ENCODE assay signal across 8 cellular contexts in the genomic region with DNA sequence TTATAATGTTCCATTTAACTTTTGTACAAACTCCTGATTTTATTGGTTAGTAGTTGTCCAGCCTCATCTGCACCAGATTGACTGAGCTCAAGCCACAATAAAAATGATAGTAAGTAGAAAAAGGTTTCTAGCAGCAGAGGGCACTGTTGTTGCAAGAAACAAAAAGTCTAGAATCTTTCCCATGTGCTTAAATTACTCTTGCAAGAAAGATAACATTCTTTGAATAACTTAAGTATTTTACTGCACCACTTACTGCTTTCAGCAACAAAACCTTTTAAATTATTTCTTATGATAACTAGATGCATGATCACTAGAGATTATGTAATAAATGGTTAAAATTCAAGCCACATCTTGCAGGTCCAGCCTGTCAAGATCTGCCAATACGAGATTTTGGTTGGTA. TPM values are rescaled to one million over a fixed set of nuclear protein-coding genes. Genes with fewer than 3 reads are reported as not detected.
DNase-seq lines count a peak whose midpoint lies in the region; ATAC-seq and TF ChIP-seq lines count a peak whose summit lies in the region.

No MANE protein-coding gene starts in this region.

- H3K9me3 ChIP-seq in prostate gland, result no peaks in the 10 kb centered on the region

- no peak overlapping the region for H2AFZ ChIP-seq in KMS-11 (ENCODE audit: low read depth)

- H3K4me1 ChIP-seq in KMS-11 (ENCODE audit: low read depth, poor library complexity, severe bottlenecking), result no peaks in the 10 kb centered on the region
- no peaks in the 10 kb centered on the region for H3K4me1 ChIP-seq in foreskin keratinocyte
- no peaks in the 10 kb centered on the region for H3K4me1 ChIP-seq in prostate gland (replicated peaks)

- H3K36me3 Mint-ChIP-seq in Calu3 (ENCODE audit: insufficient read depth, unreplicated experiment), result no peaks in the 10 kb centered on the region

- no peak overlapping the region for H3K27ac Mint-ChIP-seq in Calu3 (ENCODE audit: unreplicated experiment)

- DNase-seq in Calu3, result peak; percentile 24
- peak in 1 of 2 donors; percentile 38 for DNase-seq in foreskin keratinocyte
- peak; percentile 21 for DNase-seq in prostate gland (ENCODE audit: low spot score)
- no peak for DNase-seq in GOT3 (lab: John Stamatoyannopoulos, UW)

- H4K20me1 ChIP-seq in KMS-11 (ENCODE audit: insufficient read depth), result no peaks in the 10 kb centered on the region

- no TSS peak for BruUV-seq in Calu3 (replicated peaks; lab: Mats Ljungman, UMichigan)

- no peaks in the 10 kb centered on the region for H3K79me2 ChIP-seq in KMS-11 (ENCODE audit: insufficient read depth, low read depth)

- H3K9me3 Mint-ChIP-seq in Calu3 (ENCODE audit: low read depth, unreplicated experiment), result no peaks in the 10 kb centered on the region

- H3K27ac ChIP-seq in KMS-11 (no peak overlapping the region), foreskin keratinocyte (no peak overlapping the region), prostate gland (no peak overlapping the region)

- no peak overlapping the region for H3K9ac ChIP-seq in KMS-11

- no peaks in the 10 kb centered on the region for H3K27me3 ChIP-seq in KMS-11 (ENCODE audit: insufficient read depth, low read depth)
- H3K27me3 ChIP-seq in foreskin keratinocyte, result no peaks in the 10 kb centered on the region
- no peaks in the 10 kb centered on the region for H3K27me3 ChIP-seq in prostate gland (replicated peaks; ENCODE audit: insufficient read depth)

- no peak overlapping the region for H3K4me3 ChIP-seq in KMS-11 (IDR thresholded peaks at IDR 0.05; ENCODE audit: insufficient read depth, low read depth, low read length)
- H3K4me3 ChIP-seq in prostate gland, result no peak overlapping the region

- H3K36me3 ChIP-seq in KMS-11 (ENCODE audit: insufficient read depth) (no peaks in the 10 kb centered on the region), prostate gland (peaks cover 0 to 6% of the 10 kb centered on the region in 2 donors)

- H3K27me3 Mint-ChIP-seq in Calu3 (ENCODE audit: unreplicated experiment), result no peaks in the 10 kb centered on the region

- no peaks in the 10 kb centered on the region for H3K4me1 Mint-ChIP-seq in Calu3 (ENCODE audit: low read depth, unreplicated experiment)

- no peak overlapping the region for H3K4me3 Mint-ChIP-seq in Calu3 (ENCODE audit: low read depth, unreplicated experiment)

- TF ChIP-seq CTCF in Calu3 (IDR thresholded peaks at IDR 0.05; ENCODE audit: unreplicated experiment), result peak; percentile 21
- peak; percentile 87 for TF ChIP-seq CTCF in KMS-11 (conservative IDR thresholded peaks at IDR 0.05; ENCODE audit: low read depth, low read length)
- peak; percentile 70 for TF ChIP-seq CTCF in foreskin keratinocyte (conservative IDR thresholded peaks at IDR 0.05)
- peak in 3 of 4 experiments; percentile 26 to 64 (median 59) for TF ChIP-seq CTCF in prostate gland (IDR thresholded peaks at IDR 0.05)

- TF ChIP-seq POLR2A in prostate gland (IDR thresholded peaks at IDR 0.05), result no peak

- WGBS in prostate gland, result 85% methylated on average over 1 of the region's 1 CpG

- peak; percentile 67 for ATAC-seq in GM19438 (IDR thresholded peaks at IDR 0.05; ENCODE audit: low read depth, unreplicated experiment)
- ATAC-seq in SK-N-SH treated with all-trans-retinoic acid at 6 μM for 48 hours, result peak; percentile 94
- ATAC-seq in foreskin keratinocyte, result peak; percentile 68
- ATAC-seq in activated CD4-positive, CD25-positive, alpha-beta regulatory T cell treated with anti-CD3 and anti-CD28 coated beads, Interleukin-2, amount 50 U/mL, for 24 hours, result no peak

- intact Hi-C loops in Calu3 (cut with micrococcal nuclease; ENCODE audit: unreplicated experiment), result loop anchor here (1.0 to 5.0 kb wide), 5 partner anchors 47 to 190 kb away; a partner anchor contains a TSS
- intact Hi-C loops in prostate gland (cut with DNase I), result loop anchor here (2.0 to 5.0 kb wide), 2 partner anchors 66 to 180 kb away; a partner anchor contains a TSS

- H3K4me2 ChIP-seq in KMS-11, result no peak overlapping the region

- CTCF ChIA-PET in Calu3 (lab: Charles Lee), result interaction anchor here (0.7 to 1.4 kb wide), 4 partner anchors 115 to 190 kb away, joined by 3 to 9 read pairs (median 8); no protein-coding TSS in a partner anchor

TF ChIP-seq in SK-N-SH treated with all-trans-retinoic acid at 6 μM for 48 hours, 23 proteins besides CTCF, POLR2A, EP300 and RAD21:
- TF ChIP-seq ZNF8 (CRISPR knock-in tag; IDR thresholded peaks at IDR 0.05) (no peak), TCF4 (CRISPR knock-in tag; IDR thresholded peaks at IDR 0.05; ENCODE audit: borderline replicate concordance) (no peak), SNAI2 (CRISPR knock-in tag; IDR thresholded peaks at IDR 0.05) (no peak), ESRRG (CRISPR knock-in tag; IDR thresholded peaks at IDR 0.05) (0 out of 2 replicates have a peak, but pooled peaks have one; percentile 33), ZFP3 (CRISPR knock-in tag; IDR thresholded peaks at IDR 0.05) (0 out of 2 replicates have a peak, but pooled peaks have one; percentile 17), ZFP30 (CRISPR knock-in tag; IDR thresholded peaks at IDR 0.05) (no peak), ISL1 (CRISPR knock-in tag; IDR thresholded peaks at IDR 0.05) (peak; percentile 98), BACH2 (CRISPR knock-in tag; IDR thresholded peaks at IDR 0.05; ENCODE audit: borderline replicate concordance) (no peak)
- TF ChIP-seq, protein P1, sequence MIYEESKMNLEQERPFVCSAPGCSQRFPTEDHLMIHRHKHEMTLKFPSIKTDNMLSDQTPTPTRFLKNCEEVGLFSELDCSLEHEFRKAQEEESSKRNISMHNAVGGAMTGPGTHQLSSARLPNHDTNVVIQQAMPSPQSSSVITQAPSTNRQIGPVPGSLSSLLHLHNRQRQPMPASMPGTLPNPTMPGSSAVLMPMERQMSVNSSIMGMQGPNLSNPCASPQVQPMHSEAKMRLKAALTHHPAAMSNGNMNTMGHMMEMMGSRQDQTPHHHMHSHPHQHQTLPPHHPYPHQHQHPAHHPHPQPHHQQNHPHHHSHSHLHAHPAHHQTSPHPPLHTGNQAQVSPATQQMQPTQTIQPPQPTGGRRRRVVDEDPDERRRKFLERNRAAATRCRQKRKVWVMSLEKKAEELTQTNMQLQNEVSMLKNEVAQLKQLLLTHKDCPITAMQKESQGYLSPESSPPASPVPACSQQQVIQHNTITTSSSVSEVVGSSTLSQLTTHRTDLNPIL (CRISPR knock-in tag; IDR thresholded peaks at IDR 0.05; ENCODE audit: low read depth), result 0 out of 2 replicates have a peak, but pooled peaks have one; percentile 53
- TF ChIP-seq, protein P2, sequence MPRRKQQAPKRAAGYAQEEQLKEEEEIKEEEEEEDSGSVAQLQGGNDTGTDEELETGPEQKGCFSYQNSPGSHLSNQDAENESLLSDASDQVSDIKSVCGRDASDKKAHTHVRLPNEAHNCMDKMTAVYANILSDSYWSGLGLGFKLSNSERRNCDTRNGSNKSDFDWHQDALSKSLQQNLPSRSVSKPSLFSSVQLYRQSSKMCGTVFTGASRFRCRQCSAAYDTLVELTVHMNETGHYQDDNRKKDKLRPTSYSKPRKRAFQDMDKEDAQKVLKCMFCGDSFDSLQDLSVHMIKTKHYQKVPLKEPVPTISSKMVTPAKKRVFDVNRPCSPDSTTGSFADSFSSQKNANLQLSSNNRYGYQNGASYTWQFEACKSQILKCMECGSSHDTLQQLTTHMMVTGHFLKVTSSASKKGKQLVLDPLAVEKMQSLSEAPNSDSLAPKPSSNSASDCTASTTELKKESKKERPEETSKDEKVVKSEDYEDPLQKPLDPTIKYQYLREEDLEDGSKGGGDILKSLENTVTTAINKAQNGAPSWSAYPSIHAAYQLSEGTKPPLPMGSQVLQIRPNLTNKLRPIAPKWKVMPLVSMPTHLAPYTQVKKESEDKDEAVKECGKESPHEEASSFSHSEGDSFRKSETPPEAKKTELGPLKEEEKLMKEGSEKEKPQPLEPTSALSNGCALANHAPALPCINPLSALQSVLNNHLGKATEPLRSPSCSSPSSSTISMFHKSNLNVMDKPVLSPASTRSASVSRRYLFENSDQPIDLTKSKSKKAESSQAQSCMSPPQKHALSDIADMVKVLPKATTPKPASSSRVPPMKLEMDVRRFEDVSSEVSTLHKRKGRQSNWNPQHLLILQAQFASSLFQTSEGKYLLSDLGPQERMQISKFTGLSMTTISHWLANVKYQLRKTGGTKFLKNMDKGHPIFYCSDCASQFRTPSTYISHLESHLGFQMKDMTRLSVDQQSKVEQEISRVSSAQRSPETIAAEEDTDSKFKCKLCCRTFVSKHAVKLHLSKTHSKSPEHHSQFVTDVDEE (CRISPR knock-in tag; IDR thresholded peaks at IDR 0.05), result no peak
- TF ChIP-seq, protein P3, sequence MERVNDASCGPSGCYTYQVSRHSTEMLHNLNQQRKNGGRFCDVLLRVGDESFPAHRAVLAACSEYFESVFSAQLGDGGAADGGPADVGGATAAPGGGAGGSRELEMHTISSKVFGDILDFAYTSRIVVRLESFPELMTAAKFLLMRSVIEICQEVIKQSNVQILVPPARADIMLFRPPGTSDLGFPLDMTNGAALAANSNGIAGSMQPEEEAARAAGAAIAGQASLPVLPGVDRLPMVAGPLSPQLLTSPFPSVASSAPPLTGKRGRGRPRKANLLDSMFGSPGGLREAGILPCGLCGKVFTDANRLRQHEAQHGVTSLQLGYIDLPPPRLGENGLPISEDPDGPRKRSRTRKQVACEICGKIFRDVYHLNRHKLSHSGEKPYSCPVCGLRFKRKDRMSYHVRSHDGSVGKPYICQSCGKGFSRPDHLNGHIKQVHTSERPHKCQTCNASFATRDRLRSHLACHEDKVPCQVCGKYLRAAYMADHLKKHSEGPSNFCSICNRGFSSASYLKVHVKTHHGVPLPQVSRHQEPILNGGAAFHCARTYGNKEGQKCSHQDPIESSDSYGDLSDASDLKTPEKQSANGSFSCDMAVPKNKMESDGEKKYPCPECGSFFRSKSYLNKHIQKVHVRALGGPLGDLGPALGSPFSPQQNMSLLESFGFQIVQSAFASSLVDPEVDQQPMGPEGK (CRISPR knock-in tag; IDR thresholded peaks at IDR 0.05; ENCODE audit: borderline replicate concordance), result no peak

RNA-seq across cellular contexts. Expression of a gene that starts 27.0 kb away (rescaled TPM):
- total RNA-seq in Calu3 (2022) (not detected in 2 replicates), foreskin keratinocyte (not detected in 2 replicates), prostate gland (1 to 10 TPM in 1 of 2 donors, not detected in 1; 4.6 TPM)
- not detected in 2 replicates for polyA plus RNA-seq in foreskin keratinocyte

Comparison
In these comparisons a context has a peak if more than half of its experiments do, and no peak if none do; other contexts are left out.
1. CTCF ChIP-seq: peak in every context shown above with its lines; median percentile 87 in KMS-11; 70 in foreskin keratinocyte; 59 in prostate gland; 21 in Calu3.
2. ATAC-seq: peak in GM19438 (single experiment), SK-N-SH treated with all-trans-retinoic acid at 6 μM for 48 hours (single experiment) and foreskin keratinocyte (single experiment); none in activated CD4-positive, CD25-positive, alpha-beta regulatory T cell treated with anti-CD3 and anti-CD28 coated beads, Interleukin-2, amount 50 U/mL, for 24 hours (0 of 2).